ENCODE assay signal across 17 cellular contexts in the genomic region with DNA sequence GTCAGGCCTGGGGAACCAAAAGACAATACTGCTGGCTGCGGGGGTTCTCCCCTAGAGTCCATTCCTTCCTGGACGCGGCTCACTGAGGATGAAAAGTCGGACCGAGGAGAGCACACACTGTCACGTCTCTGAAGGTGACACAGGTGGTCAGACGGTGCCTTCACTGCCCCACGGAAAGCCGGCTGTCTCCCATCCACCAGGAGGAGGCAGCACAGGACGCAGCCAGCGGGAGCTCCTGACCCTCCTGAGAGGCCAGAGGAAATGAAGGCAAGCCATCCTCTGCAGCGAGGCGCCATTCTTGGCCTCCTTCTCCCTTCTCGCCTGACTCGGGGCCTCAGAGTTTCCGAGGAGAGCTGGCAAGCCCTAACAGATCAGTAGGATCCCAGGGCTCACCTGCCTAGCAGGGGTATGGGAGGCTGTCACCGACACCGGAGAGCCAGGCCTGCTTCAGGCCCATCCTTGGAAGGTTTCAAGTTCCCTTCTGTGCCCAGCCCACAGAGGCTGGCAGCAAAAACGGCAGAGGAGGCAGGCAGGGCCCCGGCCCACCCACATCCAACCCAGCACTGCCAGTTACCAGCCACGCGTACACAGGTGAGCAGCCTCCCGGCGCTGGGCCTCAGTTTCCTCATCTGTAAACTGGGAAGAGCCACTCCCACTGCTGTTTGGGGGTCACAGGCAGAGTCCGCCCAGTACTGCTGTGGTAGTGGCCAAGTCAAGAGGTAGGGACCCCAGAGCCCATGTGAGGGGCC. TPM values are rescaled to one million over a fixed set of nuclear protein-coding genes. Genes with fewer than 3 reads are reported as not detected.
DNase-seq lines count a peak whose midpoint lies in the region; ATAC-seq, FAIRE-seq and TF ChIP-seq lines count a peak whose summit lies in the region.
"Had no signal": no experiment of that assay in that cellular context is flagged by ENCODE, and none has a peak within 500 bp of the region (broad histone marks: within the 10 kb centered on the region; RNA-seq: fewer than 3 reads in every experiment).

No MANE protein-coding gene starts in this region.

- peak; percentile 5 for TF ChIP-seq CTCF in DND-41 (IDR thresholded peaks at IDR 0.05; ENCODE audit: borderline replicate concordance, extremely low read depth, low read length, poor library complexity, severe bottlenecking)
- TF ChIP-seq CTCF in OCI-LY7 (conservative IDR thresholded peaks at IDR 0.05; ENCODE audit: low read length) = peak; percentile 21; the same call in 1 of the 2 replicates
- TF ChIP-seq CTCF in H1 (IDR thresholded peaks at IDR 0.05; ENCODE audit: control extremely low read depth in 1 of 3, insufficient read depth in 1 of 3, low read depth in 1 of 3, low read length in 3 of 3) = peak; percentile 46 to 74 (median 70)
- TF ChIP-seq CTCF in neural progenitor cell (IDR thresholded peaks at IDR 0.05) = peak; percentile 18
- no peak for TF ChIP-seq CTCF in coronary artery (IDR thresholded peaks at IDR 0.05)

- TF ChIP-seq EP300 in H1 (IDR thresholded peaks at IDR 0.05; ENCODE audit: borderline replicate concordance in 1 of 2, low read depth in 2 of 2, low read length in 2 of 2) = no peak

- no peak overlapping the region for H2BK20ac ChIP-seq in H1 (ENCODE audit: low read length)

- peaks cover 3% of the 10 kb centered on the region; the same call in 1 of the 2 replicates for H3K23me2 ChIP-seq in H1 (ENCODE audit: low read depth, low read length)

- no peaks in the 10 kb centered on the region for H3K27me3 Mint-ChIP-seq in neural progenitor cell (ENCODE audit: insufficient read depth, low read depth)
- H3K27me3 Mint-ChIP-seq: effector memory CD8-positive, alpha-beta T cell had no signal

- no peak overlapping the region for H2AFZ ChIP-seq in DND-41 (ENCODE audit: low read depth, low read length)
- H2AFZ ChIP-seq in OCI-LY7 (ENCODE audit: low read length) = no peak overlapping the region
- no peak overlapping the region for H2AFZ ChIP-seq in H1 (ENCODE audit: low read length)
- no peak overlapping the region for H2AFZ ChIP-seq in neural progenitor cell (replicated peaks)

- peaks cover 55% of the 10 kb centered on the region for H3K36me3 ChIP-seq in DND-41 (ENCODE audit: insufficient read depth, low read length)
- peaks cover 32% of the 10 kb centered on the region; the same call in 1 of the 2 replicates for H3K36me3 ChIP-seq in OCI-LY7 (ENCODE audit: insufficient read depth, low read length)
- H3K36me3 ChIP-seq in H1 (ENCODE audit: control insufficient read depth in 2 of 4, insufficient read depth in 4 of 4, low read length in 3 of 4) = no peaks in the 10 kb centered on the region
- H3K36me3 ChIP-seq in neural progenitor cell = no peaks in the 10 kb centered on the region
- H3K36me3 ChIP-seq: prostate gland had no signal

- H3K4me2 ChIP-seq in DND-41 (ENCODE audit: insufficient read depth, low read length) (peak overlapping the region; percentile 99; the same call in 1 of the 2 replicates), OCI-LY7 (ENCODE audit: low read length) (no peak overlapping the region), H1 (ENCODE audit: insufficient read depth in 1 of 2, low read depth in 2 of 2, low read length in 2 of 2) (no peak overlapping the region), neural progenitor cell (no peak overlapping the region)

- H3K14ac ChIP-seq in H1 (ENCODE audit: insufficient read length) = no peak overlapping the region

- CTCF ChIA-PET in OCI-LY7 (lab: Charles Lee; ENCODE audit: unreplicated experiment) = no interaction called here
- CTCF ChIA-PET in H1 (lab: Charles Lee; ENCODE audit: partially characterized antibody) = interaction anchor here (1.0 to 14.9 kb wide), 8 partner anchors 11 to 227 kb away, joined by 3 to 228 read pairs (median 5); no protein-coding TSS in a partner anchor

- no peak overlapping the region for H2AK5ac ChIP-seq in H1 (ENCODE audit: low read depth, low read length)

- H2BK120ac ChIP-seq in H1 (replicated peaks; ENCODE audit: low read depth, low read length) = no peak overlapping the region

- no peak overlapping the region for H4K91ac ChIP-seq in H1 (replicated peaks; ENCODE audit: insufficient read length, low read length)

- H2BK15ac ChIP-seq in H1 (ENCODE audit: low read length) = no peak overlapping the region

- BruUV-seq in OCI-LY7 (replicated peaks; lab: Mats Ljungman, UMichigan) = no TSS peak

- no peak for ATAC-seq in DND-41 (ENCODE audit: insufficient read depth, low read depth)
- ATAC-seq: effector memory CD8-positive, alpha-beta T cell; Right ventricle myocardium inferior had no signal

- peaks cover 36% of the 10 kb centered on the region for H3K79me1 ChIP-seq in H1 (ENCODE audit: low read depth, low read length)

- 88% methylated on average over 24 of the region's 25 CpGs; no CpG with 5 or more reads in 1 of the 2 experiments for WGBS in H1 (ENCODE audit: extremely low coverage in 1 of 2, insufficient coverage in 1 of 2, insufficient read length in 1 of 2, insufficient replicate concordance in 2 of 2, low coverage in 1 of 2, low lambda C conversion rate in 2 of 2, missing lambda C conversion rate in 1 of 2), 2 experiments

- H3K18ac ChIP-seq in H1 (ENCODE audit: extremely low read depth, low read length) = no peak overlapping the region

- peaks cover 39% of the 10 kb centered on the region for H3K4me1 ChIP-seq in DND-41 (ENCODE audit: insufficient read depth, low read length)
- H3K4me1 ChIP-seq in OCI-LY7 (ENCODE audit: insufficient read depth, low read length, poor library complexity, severe bottlenecking) = peaks cover 13% of the 10 kb centered on the region
- peaks cover 0 to 10% (median 7%) of the 10 kb centered on the region in 4 experiments; a peak in 6 of 7 replicates for H3K4me1 ChIP-seq in H1 (replicated peaks in 1 of 4; ENCODE audit: control insufficient read depth in 3 of 4, insufficient read depth in 4 of 4, low read length in 3 of 4)
- peaks cover 13% of the 10 kb centered on the region for H3K4me1 ChIP-seq in neural progenitor cell

- no peaks in the 10 kb centered on the region for H3K9me2 ChIP-seq in OCI-LY7 (ENCODE audit: insufficient read depth, low read length)

- TF ChIP-seq POLR2A in H1 (IDR thresholded peaks at IDR 0.05; ENCODE audit: control extremely low read depth in 1 of 2, low read depth in 2 of 2, low read length in 2 of 2) = no peak

- peaks cover 7% of the 10 kb centered on the region for H3F3A ChIP-seq in neural progenitor cell (ENCODE audit: low read depth)

- H4K5ac ChIP-seq in H1 (ENCODE audit: insufficient read length, low read depth, low read length) = no peak overlapping the region

- TF ChIP-seq RAD21 in H1 (IDR thresholded peaks at IDR 0.05 in 1 of 2, conservative IDR thresholded peaks at IDR 0.05 in 1 of 2; ENCODE audit: low read depth in 2 of 2, low read length in 2 of 2) = peak in 1 of 2 experiments; percentile 26; a peak in 2 of 4 replicates

- H3K23ac ChIP-seq in H1 (ENCODE audit: insufficient read length) = no peak overlapping the region

- intact Hi-C loops in OCI-LY7 (cut with micrococcal nuclease; ENCODE audit: unreplicated experiment) = no loop called here

- H3K9me3 Mint-ChIP-seq in neural progenitor cell = no peaks in the 10 kb centered on the region
- H3K9me3 Mint-ChIP-seq: activated T-helper 1 cell treated with anti-CD3 and anti-CD28 coated beads, Interleukin-12 subunit alpha, Interleukin-12 subunit beta, Interleukin-2, Interleukin-4 antibody, amounts not matched to agents 30 ng/mL and 10 ng/mL and 1 ng/mL, durations not matched to agents 14 hours and 24 hours and 36 hours; effector memory CD8-positive, alpha-beta T cell had no signal

- no peaks in the 10 kb centered on the region for H3K9me3 ChIP-seq in DND-41 (ENCODE audit: insufficient read depth, low read length, severe bottlenecking)
- no peaks in the 10 kb centered on the region for H3K9me3 ChIP-seq in OCI-LY7 (ENCODE audit: low read length)
- H3K9me3 ChIP-seq in H1 (ENCODE audit: insufficient read depth in 2 of 2, low read depth in 1 of 2, low read length in 1 of 2) = no peaks in the 10 kb centered on the region
- no peaks in the 10 kb centered on the region for H3K9me3 ChIP-seq in neural progenitor cell (ENCODE audit: low read depth)
- H3K9me3 ChIP-seq: prostate gland had no signal

- no peak overlapping the region for H2BK5ac ChIP-seq in H1 (ENCODE audit: low read depth, low read length)

- DNase-seq in DND-41 (no peak), OCI-LY7 (ENCODE audit: low spot score) (no peak), H1 (ENCODE audit: low read depth in 1 of 2, low spot score in 2 of 2) (no peak), neural progenitor cell (ENCODE audit: low spot score) (peak; percentile 38), GM19238 (ENCODE audit: insufficient read length, low spot score) (no peak), NCI-H82 treated with DMSO at 0.1 percent for 48 hours (lab: John Stamatoyannopoulos, UW; ENCODE audit: unreplicated experiment) (no peak), NOMO-1 treated with dmso at 0.1 percent for 144 hours (lab: John Stamatoyannopoulos, UW; ENCODE audit: unreplicated experiment) (no peak), coronary artery (ENCODE audit: low spot score) (no peak)
- DNase-seq: AML-193; aorta; DMS53; effector memory CD8-positive, alpha-beta T cell; NCI-H2029 treated with DMSO at 0.1 percent for 48 hours; NCI-H748 treated with DMSO at 0.1 percent for 48 hours had no signal

- H4K8ac ChIP-seq in H1 (ENCODE audit: extremely low read depth, insufficient read depth, low read length) = peak overlapping the region; percentile 72

- no peak overlapping the region for H3K4me3 ChIP-seq in DND-41 (ENCODE audit: low read depth in 1 of 2, low read length in 2 of 2)
- no peak overlapping the region for H3K4me3 ChIP-seq in OCI-LY7 (ENCODE audit: low read depth, low read length, poor library complexity, severe bottlenecking)
- no peak overlapping the region for H3K4me3 ChIP-seq in H1 (ENCODE audit: extremely low read depth in 1 of 4, insufficient read depth in 2 of 4, low read depth in 3 of 4, low read length in 4 of 4)
- H3K4me3 ChIP-seq in neural progenitor cell = no peak overlapping the region
- no peak overlapping the region for H3K4me3 ChIP-seq in coronary artery
- H3K4me3 ChIP-seq: prostate gland had no signal

- no peak overlapping the region for H3K4me3 Mint-ChIP-seq in neural progenitor cell
- H3K4me3 Mint-ChIP-seq: activated T-helper 1 cell treated with anti-CD3 and anti-CD28 coated beads, Interleukin-12 subunit alpha, Interleukin-12 subunit beta, Interleukin-2, Interleukin-4 antibody, amounts not matched to agents 30 ng/mL and 10 ng/mL and 1 ng/mL, durations not matched to agents 14 hours and 24 hours and 36 hours had no signal

- no peak overlapping the region for H3K27ac Mint-ChIP-seq in neural progenitor cell
- H3K27ac Mint-ChIP-seq: activated T-helper 1 cell treated with anti-CD3 and anti-CD28 coated beads, Interleukin-12 subunit alpha, Interleukin-12 subunit beta, Interleukin-2, Interleukin-4 antibody, amounts not matched to agents 30 ng/mL and 10 ng/mL and 1 ng/mL, durations not matched to agents 14 hours and 24 hours and 36 hours; effector memory CD8-positive, alpha-beta T cell had no signal

- peaks cover 87% of the 10 kb centered on the region for H4K20me1 ChIP-seq in DND-41 (ENCODE audit: insufficient read depth, low read length)
- H4K20me1 ChIP-seq in OCI-LY7 (ENCODE audit: insufficient read depth, low read length) = peaks cover 13% of the 10 kb centered on the region
- H4K20me1 ChIP-seq in H1 (replicated peaks in 1 of 2; ENCODE audit: control insufficient read depth in 1 of 2, insufficient read depth in 2 of 2, low read length in 2 of 2) = peaks cover 25 to 38% of the 10 kb centered on the region in 2 experiments
- peaks cover 91% of the 10 kb centered on the region for H4K20me1 ChIP-seq in neural progenitor cell (ENCODE audit: low read depth)

- peaks cover 99% of the 10 kb centered on the region for H3K79me2 ChIP-seq in DND-41 (ENCODE audit: insufficient read depth, low read length)
- H3K79me2 ChIP-seq in OCI-LY7 (ENCODE audit: insufficient read depth, low read depth, low read length) = peaks cover 75% of the 10 kb centered on the region
- H3K79me2 ChIP-seq in H1 (ENCODE audit: control insufficient read depth in 1 of 2, insufficient read depth in 2 of 2, low read length in 2 of 2) = peaks cover 23 to 87% of the 10 kb centered on the region in 2 experiments
- H3K79me2 ChIP-seq in neural progenitor cell (ENCODE audit: low read depth) = peaks cover 93% of the 10 kb centered on the region

- H3K27ac ChIP-seq in DND-41 (ENCODE audit: low read length) (no peak overlapping the region), OCI-LY7 (ENCODE audit: low read depth, low read length, poor library complexity, severe bottlenecking) (no peak overlapping the region), H1 (ENCODE audit: low read depth, low read length) (no peak overlapping the region), neural progenitor cell (no peak overlapping the region), coronary artery (no peak overlapping the region)
- H3K27ac ChIP-seq: prostate gland had no signal

- FAIRE-seq in H1 (lab: Jason Lieb, UNC) = no peak

- H3K4me1 Mint-ChIP-seq in neural progenitor cell = peaks cover 30% of the 10 kb centered on the region

- POLR2A ChIA-PET in OCI-LY7 (lab: Charles Lee) (no interaction called here), H1 (lab: Charles Lee; ENCODE audit: partially characterized antibody) (interaction anchor here (0.7 to 2.1 kb wide), 5 partner anchors 9 to 29 kb away, joined by 3 to 7 read pairs (median 3); no protein-coding TSS in a partner anchor)

- no peak overlapping the region for H3K4ac ChIP-seq in H1 (replicated peaks; ENCODE audit: insufficient read length, low read depth, low read length)

- H3K9ac ChIP-seq in DND-41 (ENCODE audit: low read depth, low read length) (no peak overlapping the region), H1 (replicated peaks in 1 of 4; ENCODE audit: extremely low read depth in 1 of 4, low read depth in 3 of 4, low read length in 3 of 4) (no peak overlapping the region), neural progenitor cell (no peak overlapping the region)

- H3K27me3 ChIP-seq in DND-41 (ENCODE audit: insufficient read depth, low read length, poor library complexity) (no peaks in the 10 kb centered on the region), H1 (replicated peaks in 1 of 4; ENCODE audit: control insufficient read depth in 3 of 4, extremely low read depth in 1 of 4, insufficient read depth in 3 of 4, low read length in 3 of 4) (no peaks in the 10 kb centered on the region), neural progenitor cell (no peaks in the 10 kb centered on the region)

- no peaks in the 10 kb centered on the region for H3K36me3 Mint-ChIP-seq in neural progenitor cell

- H3K56ac ChIP-seq in H1 (replicated peaks; ENCODE audit: insufficient read length, low read depth, low read length) = no peak overlapping the region

- no peak overlapping the region for H2BK12ac ChIP-seq in H1 (ENCODE audit: low read depth, low read length)

RNA-seq across cellular contexts. Expression of gene REXO1, which starts 4.5 kb away (rescaled TPM):
- total RNA-seq in OCI-LY7 (2014; rRNA removed; shearing (Covaris generic)) = 13.9 and 24.0 TPM in 2 replicates
- total RNA-seq in OCI-LY7 (2022) = 52.8 and 54.9 TPM in 2 replicates
- total RNA-seq in H1 (2021; fragmentation: NEBNext Ultra II Directional; extraction: Animal tissue kit (Norgen Biotek cat#: 25700)) = 42.4 and 44.3 TPM in 2 replicates
- polyA plus RNA-seq in H1 (2011; rRNA removed) = 44.3 and 69.6 TPM in 2 replicates
- 21.3 TPM for polyA plus RNA-seq in H1 (2011; cell fraction: cytosol; rRNA removed)
- polyA plus RNA-seq in H1 (2011; cell fraction: nucleus; rRNA removed) = 69.2 TPM
- 35.1 to 44.9 TPM (median 43.7 TPM) in 4 replicates for polyA plus RNA-seq in H1 (2012, experiment 1 of 2)
- polyA plus RNA-seq in H1 (2012, experiment 2 of 2) = 33.4 TPM
- polyA plus RNA-seq in H1 (2013, experiment 1 of 2) = 22.8 TPM
- polyA plus RNA-seq in H1 (2013, experiment 2 of 2) = 21.3 TPM
- polyA minus RNA-seq in H1 (2011; rRNA and poly(A)+ RNA removed) = 18.8 and 19.5 TPM in 2 replicates
- 24.8 TPM for polyA minus RNA-seq in H1 (2011; cell fraction: cytosol; rRNA and poly(A)+ RNA removed)
- polyA minus RNA-seq in H1 (2011; cell fraction: nucleus; rRNA and poly(A)+ RNA removed) = 20.1 TPM
- 12.8 and 38.7 TPM in 2 replicates for total RNA-seq in neural progenitor cell (ENCODE audit: low replicate concordance)

RNA-seq across cellular contexts. Expression of gene KLF16, which starts 19.6 kb away (rescaled TPM):
- total RNA-seq in OCI-LY7 (2014; rRNA removed; shearing (Covaris generic)) = 9.4 and 9.6 TPM in 2 replicates
- total RNA-seq in OCI-LY7 (2022) (39.1 and 44.4 TPM in 2 replicates), neural progenitor cell (ENCODE audit: low replicate concordance) (1.0 and 4.8 TPM in 2 replicates)
- total RNA-seq in H1 (2021; fragmentation: NEBNext Ultra II Directional; extraction: Animal tissue kit (Norgen Biotek cat#: 25700)) = 45.9 and 53.2 TPM in 2 replicates
- 14.3 and 44.7 TPM in 2 replicates for polyA plus RNA-seq in H1 (2011; rRNA removed)
- 15.0 TPM for polyA plus RNA-seq in H1 (2011; cell fraction: cytosol; rRNA removed)
- polyA plus RNA-seq in H1 (2011; cell fraction: nucleus; rRNA removed) = 29.0 TPM
- 15.6 to 26.7 TPM (median 23.8 TPM) in 4 replicates for polyA plus RNA-seq in H1 (2012, experiment 1 of 2)
- 21.5 TPM for polyA plus RNA-seq in H1 (2012, experiment 2 of 2)
- 27.2 TPM for polyA plus RNA-seq in H1 (2013, experiment 1 of 2)
- 28.5 TPM for polyA plus RNA-seq in H1 (2013, experiment 2 of 2)
- 1.1 and 2.2 TPM in 2 replicates for polyA minus RNA-seq in H1 (2011; rRNA and poly(A)+ RNA removed)
- 32.1 TPM for polyA minus RNA-seq in H1 (2011; cell fraction: cytosol; rRNA and poly(A)+ RNA removed)
- 10.4 TPM for polyA minus RNA-seq in H1 (2011; cell fraction: nucleus; rRNA and poly(A)+ RNA removed)

RNA-seq across cellular contexts. Expression of gene ATP8B3, which starts 31.7 kb away (rescaled TPM):
- 5.9 and 7.4 TPM in 2 replicates for total RNA-seq in OCI-LY7 (2014; rRNA removed; shearing (Covaris generic))
- total RNA-seq in OCI-LY7 (2022) (19.3 and 21.2 TPM in 2 replicates), neural progenitor cell (ENCODE audit: low replicate concordance) (0.06 and 1.5 TPM in 2 replicates)
- 2.9 and 4.1 TPM in 2 replicates for total RNA-seq in H1 (2021; fragmentation: NEBNext Ultra II Directional; extraction: Animal tissue kit (Norgen Biotek cat#: 25700))
- 9.3 and 10.0 TPM in 2 replicates for polyA plus RNA-seq in H1 (2011; rRNA removed)
- 9.1 TPM for polyA plus RNA-seq in H1 (2011; cell fraction: cytosol; rRNA removed)
- polyA plus RNA-seq in H1 (2011; cell fraction: nucleus; rRNA removed) = 19.8 TPM
- polyA plus RNA-seq in H1 (2012, experiment 1 of 2) = 4.2 to 8.7 TPM (median 7.7 TPM) in 4 replicates
- polyA plus RNA-seq in H1 (2012, experiment 2 of 2) = 4.7 TPM
- polyA plus RNA-seq in H1 (2013, experiment 1 of 2) = 5.4 TPM
- 4.9 TPM for polyA plus RNA-seq in H1 (2013, experiment 2 of 2)
- polyA minus RNA-seq in H1 (2011; rRNA and poly(A)+ RNA removed) = 4.7 and 7.9 TPM in 2 replicates
- 5.4 TPM for polyA minus RNA-seq in H1 (2011; cell fraction: cytosol; rRNA and poly(A)+ RNA removed)
- 5.2 TPM for polyA minus RNA-seq in H1 (2011; cell fraction: nucleus; rRNA and poly(A)+ RNA removed)

RNA-seq across cellular contexts. Expression of gene ABHD17A, which starts 41.5 kb away (rescaled TPM):
- 98.7 and 130 TPM in 2 replicates for total RNA-seq in OCI-LY7 (2014; rRNA removed; shearing (Covaris generic))
- total RNA-seq in OCI-LY7 (2022) = 64.2 and 71.3 TPM in 2 replicates
- total RNA-seq in H1 (2021; fragmentation: NEBNext Ultra II Directional; extraction: Animal tissue kit (Norgen Biotek cat#: 25700)) = 41.2 and 45.3 TPM in 2 replicates
- polyA plus RNA-seq in H1 (2011; rRNA removed) = 87.4 and 98.0 TPM in 2 replicates
- 60.4 TPM for polyA plus RNA-seq in H1 (2011; cell fraction: cytosol; rRNA removed)
- 86.1 TPM for polyA plus RNA-seq in H1 (2011; cell fraction: nucleus; rRNA removed)
- polyA plus RNA-seq in H1 (2012, experiment 1 of 2) = 15.8 to 35.0 TPM (median 33.1 TPM) in 4 replicates
- polyA plus RNA-seq in H1 (2012, experiment 2 of 2) = 33.7 TPM
- 35.1 TPM for polyA plus RNA-seq in H1 (2013, experiment 1 of 2)
- polyA plus RNA-seq in H1 (2013, experiment 2 of 2) = 34.7 TPM
- polyA minus RNA-seq in H1 (2011; rRNA and poly(A)+ RNA removed) = 8.1 and 11.4 TPM in 2 replicates
- 24.5 TPM for polyA minus RNA-seq in H1 (2011; cell fraction: cytosol; rRNA and poly(A)+ RNA removed)
- polyA minus RNA-seq in H1 (2011; cell fraction: nucleus; rRNA and poly(A)+ RNA removed) = 18.1 TPM
- 20.2 and 87.0 TPM in 2 replicates for total RNA-seq in neural progenitor cell (ENCODE audit: low replicate concordance)
